23 cellular contexts compared by ENCODE assay signal in genomic region chr21:36047139-36047538, GRCh38. TPM values are rescaled to one million over a fixed set of nuclear protein-coding genes. Genes with fewer than 3 reads are reported as not detected.
DNase-seq lines count a peak whose midpoint lies in the region; ATAC-seq, FAIRE-seq and TF ChIP-seq lines count a peak whose summit lies in the region.
"Had no signal": no experiment of that assay in that cellular context is flagged by ENCODE, and none has a peak within 500 bp of the region (broad histone marks: within the 10 kb centered on the region; RNA-seq: fewer than 3 reads in every experiment).

No MANE protein-coding gene starts in this region.

- H2BK20ac ChIP-seq in H1 (ENCODE audit: low read length), result no peak overlapping the region

- no peaks in the 10 kb centered on the region for H3K23me2 ChIP-seq in H1 (ENCODE audit: low read depth, low read length)

- no peak overlapping the region for H3K4ac ChIP-seq in H1 (replicated peaks; ENCODE audit: insufficient read length, low read depth, low read length)

- no peak overlapping the region for H4K5ac ChIP-seq in H1 (ENCODE audit: insufficient read length, low read depth, low read length)

- TF ChIP-seq CTCF in VCaP (conservative IDR thresholded peaks at IDR 0.05) (no peak), H1 (IDR thresholded peaks at IDR 0.05; ENCODE audit: control extremely low read depth in 1 of 3, insufficient read depth in 1 of 3, low read depth in 1 of 3, low read length in 3 of 3) (peak in 1 of 3 experiments; percentile 8; a peak in 1 of 4 replicates), uterus (IDR thresholded peaks at IDR 0.05) (no peak)

- no peak overlapping the region for H2BK15ac ChIP-seq in H1 (ENCODE audit: low read length)

- TF ChIP-seq RAD21 in H1 (IDR thresholded peaks at IDR 0.05 in 1 of 2, conservative IDR thresholded peaks at IDR 0.05 in 1 of 2; ENCODE audit: low read depth in 2 of 2, low read length in 2 of 2), result peak; percentile 17 to 46; a peak in 3 of 4 replicates

- no peak overlapping the region for H3K18ac ChIP-seq in H1 (ENCODE audit: extremely low read depth, low read length)

- no peak overlapping the region for H4K91ac ChIP-seq in H1 (replicated peaks; ENCODE audit: insufficient read length, low read length)

- WGBS in H1 (ENCODE audit: extremely low coverage in 1 of 2, insufficient coverage in 1 of 2, insufficient read length in 1 of 2, insufficient replicate concordance in 2 of 2, low coverage in 1 of 2, low lambda C conversion rate in 2 of 2, missing lambda C conversion rate in 1 of 2), 2 experiments, result 78% methylated on average over 7 of the region's 7 CpGs; no CpG with 5 or more reads in 1 of the 2 experiments

- no peak overlapping the region for H2AK5ac ChIP-seq in H1 (ENCODE audit: low read depth, low read length)

- ATAC-seq in HG03095 (IDR thresholded peaks at IDR 0.05; ENCODE audit: unreplicated experiment), result no peak
- ATAC-seq: GM12878, HCT116 had no signal

- no peak for TF ChIP-seq EP300 in H1 (IDR thresholded peaks at IDR 0.05; ENCODE audit: borderline replicate concordance in 1 of 2, low read depth in 2 of 2, low read length in 2 of 2)

- H2AFZ ChIP-seq in H1 (ENCODE audit: low read length), result no peak overlapping the region
- H2AFZ ChIP-seq: GM23248 had no signal

- POLR2A ChIA-PET in H1 (lab: Charles Lee; ENCODE audit: partially characterized antibody), result interaction anchor here (0.5 to 3.0 kb wide), 5 partner anchors 12 to 22 kb away, joined by 3 to 10 read pairs (median 5); partner anchors contain the start of gene SETD4

- H3K36me3 ChIP-seq in H1 (ENCODE audit: control insufficient read depth in 2 of 4, insufficient read depth in 4 of 4, low read length in 3 of 4) (peaks cover 22 to 77% (median 64%) of the 10 kb centered on the region in 4 experiments), uterus (no peaks in the 10 kb centered on the region)

- no peaks in the 10 kb centered on the region for H3K79me1 ChIP-seq in H1 (ENCODE audit: low read depth, low read length)

- H3K9ac ChIP-seq in H1 (replicated peaks in 1 of 4; ENCODE audit: extremely low read depth in 1 of 4, low read depth in 3 of 4, low read length in 3 of 4), result no peak overlapping the region
- H3K9ac ChIP-seq: GM23248 had no signal

- peaks cover 0 to 3% of the 10 kb centered on the region in 2 experiments; a peak in 1 of 4 replicates for H3K79me2 ChIP-seq in H1 (ENCODE audit: control insufficient read depth in 1 of 2, insufficient read depth in 2 of 2, low read length in 2 of 2)

- H3K9me3 ChIP-seq in H1 (ENCODE audit: insufficient read depth in 2 of 2, low read depth in 1 of 2, low read length in 1 of 2), result no peaks in the 10 kb centered on the region
- H3K9me3 ChIP-seq in uterus, result no peaks in the 10 kb centered on the region
- H3K9me3 ChIP-seq: BE2C had no signal

- H2BK12ac ChIP-seq in H1 (ENCODE audit: low read depth, low read length), result no peak overlapping the region

- H3K14ac ChIP-seq in H1 (ENCODE audit: insufficient read length), result no peak overlapping the region

- DNase-seq in Ammon's horn (ENCODE audit: low spot score) (peak; percentile 40), H1 (ENCODE audit: low read depth in 1 of 2, low spot score in 2 of 2) (no peak), pons (ENCODE audit: low spot score) (peak; percentile 61), NCI-H1436 treated with DMSO at 0.1 percent for 48 hours (lab: John Stamatoyannopoulos, UW) (no peak), uterus (no peak)
- DNase-seq: BE2C; C1 segment of cervical spinal cord; CD4-positive, CD25-positive, alpha-beta regulatory T cell; CD8-positive, alpha-beta memory T cell; COR-L47; DMS 273 treated with DMSO at 0.1 percent for 48 hours; DMS53; DND-41; EL; GM23248; H7; HFFc6; IMR-90 had no signal

- H2BK5ac ChIP-seq in H1 (ENCODE audit: low read depth, low read length), result no peak overlapping the region

- H3K56ac ChIP-seq in H1 (replicated peaks; ENCODE audit: insufficient read length, low read depth, low read length), result no peak overlapping the region

- H3K4me1 ChIP-seq in H1 (replicated peaks in 1 of 4; ENCODE audit: control insufficient read depth in 3 of 4, insufficient read depth in 4 of 4, low read length in 3 of 4) (no peaks in the 10 kb centered on the region), uterus (no peaks in the 10 kb centered on the region)
- H3K4me1 ChIP-seq: BE2C had no signal

- no peak overlapping the region for H2BK120ac ChIP-seq in H1 (replicated peaks; ENCODE audit: low read depth, low read length)

- H4K20me1 ChIP-seq in H1 (replicated peaks in 1 of 2; ENCODE audit: control insufficient read depth in 1 of 2, insufficient read depth in 2 of 2, low read length in 2 of 2), result peaks cover 3% of the 10 kb centered on the region in 2 experiments

- no peak overlapping the region for H3K4me2 ChIP-seq in H1 (ENCODE audit: insufficient read depth in 1 of 2, low read depth in 2 of 2, low read length in 2 of 2)

- H3K27me3 ChIP-seq in H1 (replicated peaks in 1 of 4; ENCODE audit: control insufficient read depth in 3 of 4, extremely low read depth in 1 of 4, insufficient read depth in 3 of 4, low read length in 3 of 4) (no peaks in the 10 kb centered on the region), uterus (no peaks in the 10 kb centered on the region)
- H3K27me3 ChIP-seq: BE2C had no signal

- no peak overlapping the region for H3K23ac ChIP-seq in H1 (ENCODE audit: insufficient read length)

- H3K4me3 ChIP-seq in H1 (ENCODE audit: extremely low read depth in 1 of 4, insufficient read depth in 2 of 4, low read depth in 3 of 4, low read length in 4 of 4) (no peak overlapping the region), uterus (no peak overlapping the region)
- H3K4me3 ChIP-seq: GM12878, GM23248 had no signal

- H3K27ac ChIP-seq in VCaP (peak overlapping the region; percentile 93), H1 (ENCODE audit: low read depth, low read length) (no peak overlapping the region), uterus (no peak overlapping the region)
- H3K27ac ChIP-seq: GM23248 had no signal

- FAIRE-seq in H1 (lab: Jason Lieb, UNC), result no peak
- FAIRE-seq: GM12878, HTR-8/SVneo had no signal

- CTCF ChIA-PET in H1 (lab: Charles Lee; ENCODE audit: partially characterized antibody), result interaction anchor here (0.9 to 2.5 kb wide), 8 partner anchors 8 to 117 kb away, joined by 3 to 13 read pairs (median 4); partner anchors contain the start of gene SETD4

- TF ChIP-seq POLR2A in H1 (IDR thresholded peaks at IDR 0.05; ENCODE audit: control extremely low read depth in 1 of 2, low read depth in 2 of 2, low read length in 2 of 2) (no peak), uterus (IDR thresholded peaks at IDR 0.05) (no peak)

- intact Hi-C loops in uterus (cut with DNase I; ENCODE audit: low total_unique reads), result no loop called here

- H4K8ac ChIP-seq in H1 (ENCODE audit: extremely low read depth, insufficient read depth, low read length), result no peak overlapping the region

TF ChIP-seq in H1, 55 proteins besides CTCF, POLR2A, EP300 and RAD21:
- no peak for TF ChIP-seq SRF (IDR thresholded peaks at IDR 0.05; ENCODE audit: low read depth, low read length)
- no peak for TF ChIP-seq RFX5 (IDR thresholded peaks at IDR 0.05; ENCODE audit: borderline replicate concordance, low read depth, low read length)
- no peak for TF ChIP-seq CTBP2 (IDR thresholded peaks at IDR 0.05; ENCODE audit: borderline replicate concordance, insufficient read depth, insufficient read length, low read length)
- TF ChIP-seq NANOG (IDR thresholded peaks at IDR 0.05; ENCODE audit: insufficient read depth, low read depth, low read length, poor library complexity, severe bottlenecking), result no peak
- TF ChIP-seq SIN3A (conservative IDR thresholded peaks at IDR 0.05 in 1 of 2, IDR thresholded peaks at IDR 0.05 in 1 of 2; ENCODE audit: low read depth in 1 of 2, low read length in 2 of 2), result no peak
- no peak for TF ChIP-seq HDAC2 (IDR thresholded peaks at IDR 0.05; ENCODE audit: borderline replicate concordance in 1 of 2, low read depth in 2 of 2, low read length in 2 of 2)
- no peak for TF ChIP-seq GABPA (IDR thresholded peaks at IDR 0.05; ENCODE audit: borderline replicate concordance, insufficient read depth, low read length)
- no peak for TF ChIP-seq EGR1 (IDR thresholded peaks at IDR 0.05; ENCODE audit: borderline replicate concordance, low read depth, low read length)
- no peak for TF ChIP-seq BRCA1 (IDR thresholded peaks at IDR 0.05; ENCODE audit: low read depth, low read length)
- no peak for TF ChIP-seq ASH2L (IDR thresholded peaks at IDR 0.05; ENCODE audit: low read length)

RNA-seq across cellular contexts. Expression of gene SETD4, which starts 13.2 kb away (rescaled TPM):
- 46.6 and 47.4 TPM in 2 replicates for total RNA-seq in H1 (2021; fragmentation: NEBNext Ultra II Directional; extraction: Animal tissue kit (Norgen Biotek cat#: 25700))
- 17.0 and 20.1 TPM in 2 replicates for polyA plus RNA-seq in H1 (2011; rRNA removed)
- 21.6 TPM for polyA plus RNA-seq in H1 (2011; cell fraction: cytosol; rRNA removed)
- 32.4 TPM for polyA plus RNA-seq in H1 (2011; cell fraction: nucleus; rRNA removed)
- polyA plus RNA-seq in H1 (2012, experiment 1 of 2), result 21.8 to 32.6 TPM (median 26.8 TPM) in 4 replicates
- 17.2 TPM for polyA plus RNA-seq in H1 (2012, experiment 2 of 2)
- 41.3 TPM for polyA plus RNA-seq in H1 (2013, experiment 1 of 2)
- polyA plus RNA-seq in H1 (2013, experiment 2 of 2), result 37.5 TPM
- 22.4 and 28.7 TPM in 2 replicates for polyA minus RNA-seq in H1 (2011; rRNA and poly(A)+ RNA removed)
- 16.2 TPM for polyA minus RNA-seq in H1 (2011; cell fraction: cytosol; rRNA and poly(A)+ RNA removed)
- 32.6 TPM for polyA minus RNA-seq in H1 (2011; cell fraction: nucleus; rRNA and poly(A)+ RNA removed)
- total RNA-seq in uterus, result 10 to 100 TPM; 12.4 to 35.6 (median 22.3) TPM

RNA-seq across cellular contexts. Expression of gene CBR1, which starts 22.7 kb away (rescaled TPM):
- 1.8 and 2.3 TPM in 2 replicates for total RNA-seq in H1 (2021; fragmentation: NEBNext Ultra II Directional; extraction: Animal tissue kit (Norgen Biotek cat#: 25700))
- 207 and 234 TPM in 2 replicates for polyA plus RNA-seq in H1 (2011; rRNA removed)
- polyA plus RNA-seq in H1 (2011; cell fraction: cytosol; rRNA removed), result 156 TPM
- 119 TPM for polyA plus RNA-seq in H1 (2011; cell fraction: nucleus; rRNA removed)
- 81.4 to 99.0 TPM (median 90.3 TPM) in 4 replicates for polyA plus RNA-seq in H1 (2012, experiment 1 of 2)
- polyA plus RNA-seq in H1 (2012, experiment 2 of 2), result 91.1 TPM
- 59.7 TPM for polyA plus RNA-seq in H1 (2013, experiment 1 of 2)
- 59.1 TPM for polyA plus RNA-seq in H1 (2013, experiment 2 of 2)
- 22.3 and 26.0 TPM in 2 replicates for polyA minus RNA-seq in H1 (2011; rRNA and poly(A)+ RNA removed)
- polyA minus RNA-seq in H1 (2011; cell fraction: cytosol; rRNA and poly(A)+ RNA removed), result 56.2 TPM
- 38.7 TPM for polyA minus RNA-seq in H1 (2011; cell fraction: nucleus; rRNA and poly(A)+ RNA removed)
- total RNA-seq in uterus, result 100 to 1,000 TPM in 1 of 4 donors, 10 to 100 TPM in 3; 35.7 to 152 (median 57.9) TPM

Comparison
In these comparisons a context has a peak if more than half of its experiments do, and no peak if none do; other contexts are left out.
1. DNase-seq: peak in Ammon's horn (single experiment) and pons (single experiment); none in H1 (0 of 2), NCI-H1436 treated with DMSO at 0.1 percent for 48 hours (single experiment) and uterus (0 of 2).
2. RNA of gene CBR1, which starts 22.7 kb away (total RNA-seq): 35.7 to 152 TPM in uterus; 1.8 to 2.3 TPM in H1; every median in the first group is over 10 times any median in the second.